ENCODE assay signal across 8 cellular contexts in genomic region chr9:5629312-5630037, GRCh38. TPM values are rescaled to one million over a fixed set of nuclear protein-coding genes. Genes with fewer than 3 reads are reported as not detected.
DNase-seq lines count a peak whose midpoint lies in the region; ATAC-seq and TF ChIP-seq lines count a peak whose summit lies in the region.

No MANE protein-coding gene starts in this region.

- ATAC-seq in GM18868 (IDR thresholded peaks at IDR 0.05; ENCODE audit: unreplicated experiment), result peak; percentile 1
- ATAC-seq in HG03159 (IDR thresholded peaks at IDR 0.05; ENCODE audit: unreplicated experiment), result peak; percentile 10
- ATAC-seq in left cardiac atrium, result peak; percentile 25 to 31

- H3K27ac ChIP-seq in AG04450 (ENCODE audit: low read depth, low read length), result peak overlapping the region; percentile 77
- peak overlapping the region; percentile 72 for H3K27ac ChIP-seq in SJCRH30
- H3K27ac ChIP-seq in adipose tissue (ENCODE audit: low read depth, low read length), result peak overlapping the region; percentile 15

- CTCF ChIA-PET in AG04450 (lab: Charles Lee), result interaction anchor here (0.6 kb wide), 1 partner anchor 10 kb away, joined by 3 read pairs; no protein-coding TSS in a partner anchor

- peak overlapping the region; percentile 99 for H3K27ac Mint-ChIP-seq in progenitor cell of endocrine pancreas

- POLR2A ChIA-PET in AG04450 (lab: Yijun Ruan, JAX), result interaction anchor here (0.5 to 1.4 kb wide), 13 partner anchors 29 to 1367 kb away, joined by 3 to 10 read pairs (median 3); partner anchors contain the start of genes CD274 and PDCD1LG2

- no peaks in the 10 kb centered on the region for H3K36me3 ChIP-seq in SJCRH30

- H3K4me3 Mint-ChIP-seq in progenitor cell of endocrine pancreas (ENCODE audit: low read depth), result peak overlapping the region; percentile 100

- no peak for DNase-seq in AG04450 (ENCODE audit: low read depth, low spot score)
- peak; percentile 45 to 53 for DNase-seq in SJCRH30
- peak; percentile 63 for DNase-seq in left cardiac atrium
- peak; percentile 37 for DNase-seq in progenitor cell of endocrine pancreas (ENCODE audit: low spot score, unreplicated experiment)
- DNase-seq in GM13977 (ENCODE audit: low spot score), result no peak

- peaks cover 23% of the 10 kb centered on the region for H3K4me1 Mint-ChIP-seq in progenitor cell of endocrine pancreas (ENCODE audit: low read depth)

- in situ Hi-C loops in GM13977 (cut with MboI; ENCODE audit: low pct_unique_long_range_greater_than_20kb, low sequenced_read_pairs, unreplicated experiment), result no loop called here

- WGBS in adipose tissue, 3 donors, result 0 to 1% (median 0%) methylated on average over 52 to 55 of the region's 55 CpGs

- H3K27me3 Mint-ChIP-seq in progenitor cell of endocrine pancreas, result no peaks in the 10 kb centered on the region

- 0 out of 2 replicates have a peak, but pooled peaks cover 5% of the 10 kb centered on the region for H3K4me1 ChIP-seq in SJCRH30

- H3K27me3 ChIP-seq in AG04450 (ENCODE audit: control insufficient read depth, insufficient read depth, low read length), result no peaks in the 10 kb centered on the region
- H3K27me3 ChIP-seq in SJCRH30, result no peaks in the 10 kb centered on the region

- H3K36me3 Mint-ChIP-seq in progenitor cell of endocrine pancreas (ENCODE audit: insufficient read depth), result peaks cover 6% of the 10 kb centered on the region

- intact Hi-C loops in left cardiac atrium (cut with DNase I), result no loop called here

- H3K9me3 Mint-ChIP-seq in progenitor cell of endocrine pancreas (ENCODE audit: low read depth), result peaks cover 7% of the 10 kb centered on the region

- H3K9me3 ChIP-seq in AG04450 (ENCODE audit: control insufficient read depth, insufficient read depth, low read length) (peaks cover 5% of the 10 kb centered on the region; the same call in 1 of the 2 replicates), SJCRH30 (replicated peaks) (no peaks in the 10 kb centered on the region)

- TF ChIP-seq CTCF in AG04450 (IDR thresholded peaks at IDR 0.05; ENCODE audit: low read depth, low read length), result no peak
- no peak for TF ChIP-seq CTCF in progenitor cell of endocrine pancreas (IDR thresholded peaks at IDR 0.05; ENCODE audit: unreplicated experiment)
- no peak for TF ChIP-seq CTCF in GM13977 (IDR thresholded peaks at IDR 0.05; ENCODE audit: extremely low read depth, insufficient read depth, missing control alignments)

- H3K4me3 ChIP-seq in AG04450 (ENCODE audit: low read depth, low read length), result peak overlapping the region; percentile 85
- peak overlapping the region; percentile 97 for H3K4me3 ChIP-seq in SJCRH30

RNA-seq across cellular contexts. Expression of gene RIC1, which starts 0.6 kb away (rescaled TPM):
- polyA plus RNA-seq in AG04450 (2011; rRNA removed), result 60.6 and 65.4 TPM in 2 replicates
- 107 and 128 TPM in 2 replicates for polyA minus RNA-seq in AG04450 (2011; rRNA and poly(A)+ RNA removed)
- 26.6 and 30.9 TPM in 2 replicates for total RNA-seq in SJCRH30 (2014; rRNA removed; shearing (Covaris generic))
- polyA plus RNA-seq in adipose tissue, result 1 to 10 TPM; 5.3 to 7.7 (median 6.3) TPM
- total RNA-seq in left cardiac atrium, result 10 to 100 TPM in 1 of 2 donors, 1 to 10 TPM in 1; 9.2 to 10.9 TPM
- total RNA-seq in progenitor cell of endocrine pancreas, result 24.2 and 25.1 TPM in 2 replicates

Comparison
In these comparisons a context has a peak if more than half of its experiments do, and no peak if none do; other contexts are left out.
1. DNase-seq: peak in SJCRH30 (2 of 2), left cardiac atrium (single experiment) and progenitor cell of endocrine pancreas (single experiment); none in AG04450 (single experiment) and GM13977 (single experiment).
2. H3K27ac ChIP-seq: peak in every context shown above with its lines; median percentile 77 in AG04450; 72 in SJCRH30; 15 in adipose tissue.
3. Peak in every context shown above with its lines, with median percentiles within 50 percentile points of each other: ATAC-seq.